Comparison of ENCODE assay signal across 8 cellular contexts in genomic region chr1:234851450-234852438, GRCh38.
DNase-seq lines count a peak whose midpoint lies in the region; ATAC-seq and TF ChIP-seq lines count a peak whose summit lies in the region.

No MANE protein-coding gene starts in this region.

- no peaks in the 10 kb centered on the region for H3K27me3 ChIP-seq in thyroid gland

- H3K36me3 ChIP-seq in thyroid gland = no peaks in the 10 kb centered on the region

- ATAC-seq in HG03159 (IDR thresholded peaks at IDR 0.05; ENCODE audit: unreplicated experiment) (no peak), HG02970 (IDR thresholded peaks at IDR 0.05; ENCODE audit: low FRiP score, unreplicated experiment) (no peak)

- H3K9me3 ChIP-seq in thyroid gland = no peaks in the 10 kb centered on the region

- DNase-seq in activated CD4-positive, alpha-beta T cell treated with anti-CD3 and anti-CD28 coated beads, Interleukin-2, amount 10 ng/mL, durations not matched to agents 24 days and 14 days = peak; percentile 74
- DNase-seq in activated CD4-positive, alpha-beta T cell treated with anti-CD3 and anti-CD28 coated beads for 4 hours = no peak
- DNase-seq in HT1080 (ENCODE audit: low read depth) (peak; percentile 73), thyroid gland (no peak)
- DNase-seq in activated T-helper 2 cell treated with anti-CD3 and anti-CD28 coated beads, Interferon-gamma antibody, Interleukin-2, Interleukin-4, amounts not matched to agents 10 μg/mL and 5 μg/mL and 100 μg/mL, durations not matched to agents 14 hours and 24 hours and 36 hours (ENCODE audit: low spot score) = no peak

- peaks cover 61% of the 10 kb centered on the region for H3K4me1 Mint-ChIP-seq in activated CD4-positive, alpha-beta T cell treated with anti-CD3 and anti-CD28 coated beads, Interleukin-2, amount 10 ng/mL, durations not matched to agents 24 days and 14 days
- H3K4me1 Mint-ChIP-seq in activated T-helper 2 cell treated with anti-CD3 and anti-CD28 coated beads, Interferon-gamma antibody, Interleukin-2, Interleukin-4, amounts not matched to agents 10 μg/mL and 5 μg/mL and 100 μg/mL, durations not matched to agents 14 hours and 24 hours and 36 hours (ENCODE audit: low read depth) = peaks cover 63% of the 10 kb centered on the region
- peaks cover 34% of the 10 kb centered on the region for H3K4me1 Mint-ChIP-seq in nephron

- H3K36me3 Mint-ChIP-seq in activated CD4-positive, alpha-beta T cell treated with anti-CD3 and anti-CD28 coated beads, Interleukin-2, amount 10 ng/mL, durations not matched to agents 24 days and 14 days (ENCODE audit: low read depth) = no peaks in the 10 kb centered on the region
- H3K36me3 Mint-ChIP-seq in activated T-helper 2 cell treated with anti-CD3 and anti-CD28 coated beads, Interferon-gamma antibody, Interleukin-2, Interleukin-4, amounts not matched to agents 10 μg/mL and 5 μg/mL and 100 μg/mL, durations not matched to agents 14 hours and 24 hours and 36 hours (ENCODE audit: low read depth) = peaks cover 4% of the 10 kb centered on the region
- no peaks in the 10 kb centered on the region for H3K36me3 Mint-ChIP-seq in nephron (ENCODE audit: low read depth)

- no peaks in the 10 kb centered on the region for H3K27me3 Mint-ChIP-seq in activated CD4-positive, alpha-beta T cell treated with anti-CD3 and anti-CD28 coated beads, Interleukin-2, amount 10 ng/mL, durations not matched to agents 24 days and 14 days
- H3K27me3 Mint-ChIP-seq in activated T-helper 2 cell treated with anti-CD3 and anti-CD28 coated beads, Interferon-gamma antibody, Interleukin-2, Interleukin-4, amounts not matched to agents 10 μg/mL and 5 μg/mL and 100 μg/mL, durations not matched to agents 14 hours and 24 hours and 36 hours (ENCODE audit: low read depth) = no peaks in the 10 kb centered on the region
- H3K27me3 Mint-ChIP-seq in nephron (ENCODE audit: low read depth) = peaks cover 7% of the 10 kb centered on the region

- TF ChIP-seq CTCF in nephron (IDR thresholded peaks at IDR 0.05; ENCODE audit: unreplicated experiment in 3 of 3) (no peak), thyroid gland (IDR thresholded peaks at IDR 0.05) (no peak)

- peak overlapping the region; percentile 64 for H3K27ac Mint-ChIP-seq in activated CD4-positive, alpha-beta T cell treated with anti-CD3 and anti-CD28 coated beads, Interleukin-2, amount 10 ng/mL, durations not matched to agents 24 days and 14 days
- H3K27ac Mint-ChIP-seq in activated T-helper 2 cell treated with anti-CD3 and anti-CD28 coated beads, Interferon-gamma antibody, Interleukin-2, Interleukin-4, amounts not matched to agents 10 μg/mL and 5 μg/mL and 100 μg/mL, durations not matched to agents 14 hours and 24 hours and 36 hours = peak overlapping the region; percentile 58
- H3K27ac Mint-ChIP-seq in nephron = peak overlapping the region in 2 of 3 experiments; percentile 58 to 74

- no peak overlapping the region for H3K4me3 Mint-ChIP-seq in activated CD4-positive, alpha-beta T cell treated with anti-CD3 and anti-CD28 coated beads, Interleukin-2, amount 10 ng/mL, durations not matched to agents 24 days and 14 days
- H3K4me3 Mint-ChIP-seq in activated T-helper 2 cell treated with anti-CD3 and anti-CD28 coated beads, Interferon-gamma antibody, Interleukin-2, Interleukin-4, amounts not matched to agents 10 μg/mL and 5 μg/mL and 100 μg/mL, durations not matched to agents 14 hours and 24 hours and 36 hours (ENCODE audit: low read depth) = no peak overlapping the region
- H3K4me3 Mint-ChIP-seq in nephron = no peak overlapping the region

- H3K9me3 Mint-ChIP-seq in activated CD4-positive, alpha-beta T cell treated with anti-CD3 and anti-CD28 coated beads, Interleukin-2, amount 10 ng/mL, durations not matched to agents 24 days and 14 days = peaks cover 9% of the 10 kb centered on the region
- no peaks in the 10 kb centered on the region for H3K9me3 Mint-ChIP-seq in activated T-helper 2 cell treated with anti-CD3 and anti-CD28 coated beads, Interferon-gamma antibody, Interleukin-2, Interleukin-4, amounts not matched to agents 10 μg/mL and 5 μg/mL and 100 μg/mL, durations not matched to agents 14 hours and 24 hours and 36 hours
- no peaks in the 10 kb centered on the region for H3K9me3 Mint-ChIP-seq in nephron

- TF ChIP-seq POLR2A in thyroid gland (IDR thresholded peaks at IDR 0.05) = no peak

- 81 to 82% methylated on average over 9 of the region's 9 CpGs for WGBS in thyroid gland, 2 donors

- no peak overlapping the region for H3K27ac ChIP-seq in thyroid gland

- intact Hi-C loops in activated CD4-positive, alpha-beta T cell treated with anti-CD3 and anti-CD28 coated beads, Interleukin-2, amount 10 ng/mL, durations not matched to agents 24 days and 14 days (cut with micrococcal nuclease) = no loop called here
- intact Hi-C loops in activated T-helper 2 cell treated with anti-CD3 and anti-CD28 coated beads, Interferon-gamma antibody, Interleukin-2, Interleukin-4, amounts not matched to agents 10 μg/mL and 5 μg/mL and 100 μg/mL, durations not matched to agents 14 hours and 24 hours and 36 hours (cut with micrococcal nuclease) = no loop called here
- intact Hi-C loops in thyroid gland (cut with DNase I) = no loop called here

- peaks cover 0 to 16% of the 10 kb centered on the region in 2 donors for H3K4me1 ChIP-seq in thyroid gland

- H3K4me3 ChIP-seq in thyroid gland (replicated peaks in 1 of 3) = no peak overlapping the region

Comparison
In these comparisons a context has a peak if more than half of its experiments do, and no peak if none do; other contexts are left out.
1. DNase-seq: peak in activated CD4-positive, alpha-beta T cell treated with anti-CD3 and anti-CD28 coated beads, Interleukin-2, amount 10 ng/mL, durations not matched to agents 24 days and 14 days (single experiment) and HT1080 (single experiment); none in activated CD4-positive, alpha-beta T cell treated with anti-CD3 and anti-CD28 coated beads for 4 hours (0 of 2), activated T-helper 2 cell treated with anti-CD3 and anti-CD28 coated beads, Interferon-gamma antibody, Interleukin-2, Interleukin-4, amounts not matched to agents 10 μg/mL and 5 μg/mL and 100 μg/mL, durations not matched to agents 14 hours and 24 hours and 36 hours (single experiment) and thyroid gland (0 of 2).
2. Peak in every context shown above with its lines, with median percentiles within 50 percentile points of each other: H3K27ac Mint-ChIP-seq.